ENCODE assay signal across 31 cellular contexts in the genomic region with DNA sequence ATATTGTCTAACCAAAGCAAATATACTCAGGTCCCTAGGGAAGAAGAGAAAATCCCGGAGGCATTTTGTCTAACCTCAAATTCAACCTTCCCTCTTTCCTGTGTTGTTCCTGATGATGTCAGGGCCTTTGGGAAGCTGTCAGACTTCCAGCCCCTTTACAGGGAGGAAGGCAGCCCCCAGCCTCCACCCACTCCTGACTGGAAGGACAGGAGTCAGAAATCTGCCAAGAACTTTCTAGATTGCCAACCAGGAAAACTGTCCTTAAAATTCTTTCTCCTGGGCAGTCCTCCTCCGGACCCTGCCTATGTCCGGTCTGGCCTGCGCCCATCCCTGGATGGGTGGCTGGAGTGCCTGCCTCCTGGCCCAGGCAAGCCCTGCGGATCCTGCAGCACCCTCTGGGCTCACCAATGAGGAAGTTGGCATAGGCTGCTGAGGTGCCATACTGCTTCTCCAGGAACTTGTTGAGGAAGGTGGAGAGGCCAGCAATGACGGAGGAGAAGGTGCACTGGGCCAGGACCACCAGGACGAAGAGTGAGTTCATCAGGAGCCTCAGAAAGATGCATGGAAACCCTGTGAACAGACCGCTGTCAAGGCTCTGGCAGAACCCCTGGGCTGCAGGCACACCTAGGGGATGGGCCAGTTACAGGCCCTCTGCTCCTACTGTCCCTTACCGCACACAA. TPM values are rescaled to one million over a fixed set of nuclear protein-coding genes. Genes with fewer than 3 reads are reported as not detected.
DNase-seq lines count a peak whose midpoint lies in the region; ATAC-seq and TF ChIP-seq lines count a peak whose summit lies in the region.
"Had no signal": no experiment of that assay in that cellular context is flagged by ENCODE, and none has a peak within 500 bp of the region (broad histone marks: within the 10 kb centered on the region; RNA-seq: fewer than 3 reads in every experiment).

No MANE protein-coding gene starts in this region.

- DNase-seq in Right ventricle myocardium superior = peak; percentile 38
- no peak for DNase-seq in cardiac septum (ENCODE audit: low spot score)
- peak; percentile 57 for DNase-seq in fibroblast of pulmonary artery (ENCODE audit: low read depth)
- no peak for DNase-seq in lower lobe of right lung
- DNase-seq in activated T-helper 1 cell treated with anti-CD3 and anti-CD28 coated beads, Interleukin-12 subunit alpha, Interleukin-12 subunit beta, Interleukin-2, Interleukin-4 antibody, amounts not matched to agents 30 ng/mL and 10 ng/mL and 1 ng/mL, durations not matched to agents 14 hours and 24 hours and 36 hours (ENCODE audit: low spot score) = no peak
- DNase-seq in hypothalamus (lab: John Stamatoyannopoulos, UW) = no peak
- no peak for DNase-seq in NCI-H1694 (lab: John Stamatoyannopoulos, UW)
- DNase-seq: activated CD4-positive, alpha-beta T cell treated with anti-CD3 and anti-CD28 coated beads, Interleukin-2, amount 50 U/mL, for 48 hours; activated CD8-positive, alpha-beta memory T cell treated with anti-CD3 and anti-CD28 coated beads, Interleukin-2, amount 50 U/mL, for 4 hours; activated naive CD4-positive, alpha-beta T cell treated with anti-CD3 and anti-CD28 coated beads, Interleukin-2, amount 50 U/mL, for 16 hours; amniotic stem cell; endodermal cell; GF-D8; H9; mucosa of descending colon; NCI-H1105; NCI-H2029 treated with DMSO at 0.1 percent for 48 hours; NCI-H345; NCI-H774; stimulated activated CD4-positive, alpha-beta T cell treated with anti-CD3 and anti-CD28 coated beads, Interleukin-12 subunit alpha, Interleukin-12 subunit beta, amount 100 ng/mL, for 4 hours; stimulated activated CD4-positive, alpha-beta T cell treated with anti-CD3 and anti-CD28 coated beads, Interleukin-4, amount 100 ng/mL, for 24 hours; T-helper 1 cell had no signal

- no peak overlapping the region for H3K27ac Mint-ChIP-seq in activated T-helper 1 cell treated with anti-CD3 and anti-CD28 coated beads, Interleukin-12 subunit alpha, Interleukin-12 subunit beta, Interleukin-2, Interleukin-4 antibody, amounts not matched to agents 30 ng/mL and 10 ng/mL and 1 ng/mL, durations not matched to agents 14 hours and 24 hours and 36 hours
- H3K27ac Mint-ChIP-seq: activated T-helper 17 cell treated with anti-CD3 and anti-CD28 coated beads, Interleukin-2, amount 50 U/mL, for 72 hours; endodermal cell; H9; stimulated activated effector memory CD8-positive, alpha-beta T cell treated with anti-CD3 and anti-CD28 coated beads, Interleukin-12 subunit alpha, Interleukin-12 subunit beta, amount 100 ng/mL, for 72 hours had no signal

- intact Hi-C loops in Right ventricle myocardium superior (cut with DNase I) (no loop called here), cardiac septum (cut with DNase I) (loop anchor here (2.0 to 5.0 kb wide), 2 partner anchors 43 to 84 kb away; no protein-coding TSS in a partner anchor), lower lobe of right lung (cut with DNase I) (no loop called here)
- intact Hi-C loops in activated T-helper 1 cell treated with anti-CD3 and anti-CD28 coated beads, Interleukin-12 subunit alpha, Interleukin-12 subunit beta, Interleukin-2, Interleukin-4 antibody, amounts not matched to agents 30 ng/mL and 10 ng/mL and 1 ng/mL, durations not matched to agents 14 hours and 24 hours and 36 hours (cut with micrococcal nuclease) = no loop called here

- no peaks in the 10 kb centered on the region for H3K27me3 ChIP-seq in lower lobe of right lung (ENCODE audit: low read depth)
- H3K27me3 ChIP-seq: cardiac muscle cell, esophagus muscularis mucosa, ovary, suprapubic skin had no signal

- TF ChIP-seq CTCF in fibroblast of pulmonary artery (IDR thresholded peaks at IDR 0.05; ENCODE audit: low read length, missing control alignments) = no peak
- TF ChIP-seq CTCF in lower lobe of right lung (IDR thresholded peaks at IDR 0.05) = no peak

- H3K36me3 Mint-ChIP-seq in activated T-helper 1 cell treated with anti-CD3 and anti-CD28 coated beads, Interleukin-12 subunit alpha, Interleukin-12 subunit beta, Interleukin-2, Interleukin-4 antibody, amounts not matched to agents 30 ng/mL and 10 ng/mL and 1 ng/mL, durations not matched to agents 14 hours and 24 hours and 36 hours (ENCODE audit: low read depth) = no peaks in the 10 kb centered on the region
- H3K36me3 Mint-ChIP-seq: stimulated activated effector memory CD8-positive, alpha-beta T cell treated with anti-CD3 and anti-CD28 coated beads, Interleukin-12 subunit alpha, Interleukin-12 subunit beta, amount 100 ng/mL, for 72 hours had no signal

- H3K4me3 ChIP-seq in fibroblast of pulmonary artery (replicated peaks; ENCODE audit: low read depth, low read length) (no peak overlapping the region), lower lobe of right lung (no peak overlapping the region)
- H3K4me3 ChIP-seq: cardiac muscle cell, esophagus muscularis mucosa, mucosa of descending colon, ovary, suprapubic skin had no signal

- peak; percentile 8 for ATAC-seq in Right ventricle myocardium superior (ENCODE audit: poor library complexity)
- peak; percentile 11 to 24 for ATAC-seq in lower lobe of right lung
- ATAC-seq in HG03378 (IDR thresholded peaks at IDR 0.05; ENCODE audit: unreplicated experiment) = no peak
- ATAC-seq: activated CD4-positive, CD25-positive, alpha-beta regulatory T cell treated with anti-CD3 and anti-CD28 coated beads, Interleukin-2, amount 50 U/mL, for 24 hours; activated T-helper 17 cell treated with anti-CD3 and anti-CD28 coated beads, Interleukin-2, amount 50 U/mL, for 72 hours; mucosa of descending colon; stimulated activated effector memory CD8-positive, alpha-beta T cell treated with anti-CD3 and anti-CD28 coated beads, Interleukin-12 subunit alpha, Interleukin-12 subunit beta, amount 100 ng/mL, for 72 hours had no signal

- H3K36me3 ChIP-seq in lower lobe of right lung = no peaks in the 10 kb centered on the region
- H3K36me3 ChIP-seq: cardiac muscle cell, esophagus muscularis mucosa, ovary, suprapubic skin had no signal

- H3K4me1 Mint-ChIP-seq in activated T-helper 1 cell treated with anti-CD3 and anti-CD28 coated beads, Interleukin-12 subunit alpha, Interleukin-12 subunit beta, Interleukin-2, Interleukin-4 antibody, amounts not matched to agents 30 ng/mL and 10 ng/mL and 1 ng/mL, durations not matched to agents 14 hours and 24 hours and 36 hours (ENCODE audit: low read depth) = peaks cover 5% of the 10 kb centered on the region
- H3K4me1 Mint-ChIP-seq: endodermal cell had no signal

- peak overlapping the region; percentile 77 for H3K27ac ChIP-seq in lower lobe of right lung
- H3K27ac ChIP-seq: cardiac muscle cell, ovary had no signal

- H3K4me3 Mint-ChIP-seq in activated T-helper 1 cell treated with anti-CD3 and anti-CD28 coated beads, Interleukin-12 subunit alpha, Interleukin-12 subunit beta, Interleukin-2, Interleukin-4 antibody, amounts not matched to agents 30 ng/mL and 10 ng/mL and 1 ng/mL, durations not matched to agents 14 hours and 24 hours and 36 hours = no peak overlapping the region
- H3K4me3 Mint-ChIP-seq: activated T-helper 17 cell treated with anti-CD3 and anti-CD28 coated beads, Interleukin-2, amount 50 U/mL, for 72 hours; endodermal cell; nephron; stimulated activated effector memory CD8-positive, alpha-beta T cell treated with anti-CD3 and anti-CD28 coated beads, Interleukin-12 subunit alpha, Interleukin-12 subunit beta, amount 100 ng/mL, for 72 hours had no signal

- no peaks in the 10 kb centered on the region for H3K9me3 Mint-ChIP-seq in activated T-helper 1 cell treated with anti-CD3 and anti-CD28 coated beads, Interleukin-12 subunit alpha, Interleukin-12 subunit beta, Interleukin-2, Interleukin-4 antibody, amounts not matched to agents 30 ng/mL and 10 ng/mL and 1 ng/mL, durations not matched to agents 14 hours and 24 hours and 36 hours
- H3K9me3 Mint-ChIP-seq: activated T-helper 17 cell treated with anti-CD3 and anti-CD28 coated beads, Interleukin-2, amount 50 U/mL, for 72 hours; endodermal cell; nephron; stimulated activated effector memory CD8-positive, alpha-beta T cell treated with anti-CD3 and anti-CD28 coated beads, Interleukin-12 subunit alpha, Interleukin-12 subunit beta, amount 100 ng/mL, for 72 hours had no signal

- H3K9me3 ChIP-seq in lower lobe of right lung = no peaks in the 10 kb centered on the region
- H3K9me3 ChIP-seq: esophagus muscularis mucosa, mucosa of descending colon, ovary, suprapubic skin had no signal

- peaks cover 58% of the 10 kb centered on the region for H3K4me1 ChIP-seq in lower lobe of right lung

- H3K27me3 Mint-ChIP-seq in activated T-helper 1 cell treated with anti-CD3 and anti-CD28 coated beads, Interleukin-12 subunit alpha, Interleukin-12 subunit beta, Interleukin-2, Interleukin-4 antibody, amounts not matched to agents 30 ng/mL and 10 ng/mL and 1 ng/mL, durations not matched to agents 14 hours and 24 hours and 36 hours (ENCODE audit: insufficient read depth) = peaks cover 3% of the 10 kb centered on the region

RNA-seq across cellular contexts. Expression of gene RAB6B, which starts 52.6 kb away (rescaled TPM):
- total RNA-seq in Right ventricle myocardium superior (48.5 TPM), cardiac septum (42.4 TPM), lower lobe of right lung (5.5 TPM)
- total RNA-seq in activated T-helper 1 cell treated with anti-CD3 and anti-CD28 coated beads, Interleukin-12 subunit alpha, Interleukin-12 subunit beta, Interleukin-2, Interleukin-4 antibody, amounts not matched to agents 30 ng/mL and 10 ng/mL and 1 ng/mL, durations not matched to agents 14 hours and 24 hours and 36 hours = 0.54 and 0.65 TPM in 2 replicates

Comparison
In these comparisons a context has a peak if more than half of its experiments do, and no peak if none do; other contexts are left out.
1. DNase-seq: peak in Right ventricle myocardium superior (single experiment) and fibroblast of pulmonary artery (single experiment); none in cardiac septum (single experiment), lower lobe of right lung (single experiment), activated T-helper 1 cell treated with anti-CD3 and anti-CD28 coated beads, Interleukin-12 subunit alpha, Interleukin-12 subunit beta, Interleukin-2, Interleukin-4 antibody, amounts not matched to agents 30 ng/mL and 10 ng/mL and 1 ng/mL, durations not matched to agents 14 hours and 24 hours and 36 hours (single experiment), hypothalamus (0 of 51) and NCI-H1694 (single experiment).